In the genomic region with DNA sequence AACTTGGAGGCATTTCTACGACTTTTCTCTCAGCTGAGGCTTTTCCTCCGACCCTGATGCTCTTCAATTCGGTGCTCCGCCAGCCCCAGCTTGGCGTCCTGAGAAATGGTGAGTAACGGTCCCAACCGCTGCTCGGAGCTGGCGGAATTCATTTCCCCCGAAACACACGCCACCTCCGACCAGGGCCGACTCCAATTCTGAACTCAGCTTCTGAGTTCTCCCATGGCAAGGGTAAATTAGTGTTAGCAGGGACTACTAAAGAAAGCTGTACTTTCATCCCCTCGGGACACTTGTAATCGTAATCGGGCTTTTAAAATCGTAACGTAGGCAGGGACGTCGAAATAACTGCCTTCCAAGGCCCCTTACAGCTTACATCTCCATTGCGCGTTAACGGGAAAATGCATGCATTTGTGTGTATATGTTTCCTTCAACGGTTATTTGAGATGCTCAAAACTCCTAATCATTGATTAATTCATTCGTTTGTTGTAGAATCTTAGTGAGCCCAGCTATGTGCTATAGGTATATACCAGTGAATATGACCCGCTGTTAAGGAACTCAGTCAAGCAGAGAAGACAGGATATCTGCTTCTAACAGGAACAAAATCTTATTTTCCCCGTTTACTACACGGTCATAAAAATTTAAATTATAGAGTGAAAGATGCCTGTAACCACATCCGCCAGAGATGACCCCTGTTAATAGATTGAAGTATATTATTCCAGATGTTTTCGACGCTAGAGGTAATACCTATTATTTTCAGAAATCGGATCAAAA, we compare ENCODE assay signal across 8 cellular contexts. TPM values are rescaled to one million over a fixed set of nuclear protein-coding genes. Genes with fewer than 3 reads are reported as not detected.
DNase-seq lines count a peak whose midpoint lies in the region; ATAC-seq and TF ChIP-seq lines count a peak whose summit lies in the region.

No MANE protein-coding gene starts in this region.

- TF ChIP-seq EP300 in gastroesophageal sphincter (IDR thresholded peaks at IDR 0.05): no peak

- intact Hi-C loops in heart right ventricle (cut with DNase I): loop anchor here in 5 of 10 donors (1.0 to 10.0 kb wide), 5 partner anchors 201 to 419 kb away; partner anchors contain the start of genes LPGAT1 (in 2 of the 5), NEK2 (in 1 of the 5) and PACC1 (in 1 of the 5)
- intact Hi-C loops in Right ventricle myocardium superior (cut with DNase I): no loop called here
- intact Hi-C loops in spleen (cut with DNase I; ENCODE audit: low total_unique reads): loop anchor here (10.0 kb wide), 2 partner anchors 201 to 361 kb away; partner anchors contain the start of genes LPGAT1 and NEK2

- peak overlapping the region; percentile 40 to 73 (median 62) for H3K4me3 ChIP-seq in heart right ventricle
- peak overlapping the region; percentile 59 for H3K4me3 ChIP-seq in SJSA1
- peak overlapping the region; percentile 60 to 66 for H3K4me3 ChIP-seq in gastroesophageal sphincter
- peak overlapping the region; percentile 47 to 77 (median 65) for H3K4me3 ChIP-seq in spleen

- TF ChIP-seq CTCF in heart right ventricle (IDR thresholded peaks at IDR 0.05): no peak
- TF ChIP-seq CTCF in gastroesophageal sphincter (IDR thresholded peaks at IDR 0.05): no peak
- TF ChIP-seq CTCF in spleen (IDR thresholded peaks at IDR 0.05 in 8 of 11, conservative IDR thresholded peaks at IDR 0.05 in 3 of 11): no peak

- no peaks in the 10 kb centered on the region for H3K9me3 ChIP-seq in heart right ventricle
- H3K9me3 ChIP-seq in SJSA1 (replicated peaks): no peaks in the 10 kb centered on the region
- no peaks in the 10 kb centered on the region for H3K9me3 ChIP-seq in gastroesophageal sphincter
- no peaks in the 10 kb centered on the region for H3K9me3 ChIP-seq in spleen

- H3K36me3 ChIP-seq in heart right ventricle (no peaks in the 10 kb centered on the region), SJSA1 (peaks cover 32% of the 10 kb centered on the region), gastroesophageal sphincter (no peaks in the 10 kb centered on the region), spleen (no peaks in the 10 kb centered on the region)

- H3K27ac ChIP-seq in heart right ventricle: peak overlapping the region in 3 of 10 donors; percentile 27 to 90 (median 46)
- H3K27ac ChIP-seq in SJSA1: peak overlapping the region; percentile 90
- peak overlapping the region; percentile 55 to 90 (median 84) for H3K27ac ChIP-seq in gastroesophageal sphincter
- peak overlapping the region in 7 of 8 donors; percentile 83 to 93 (median 91) for H3K27ac ChIP-seq in spleen

- ATAC-seq in heart right ventricle (peak in 1 of 8 donors; percentile 6), Right ventricle myocardium superior (ENCODE audit: poor library complexity) (no peak), HG02885 (IDR thresholded peaks at IDR 0.05; ENCODE audit: poor library complexity, unreplicated experiment) (peak; percentile 10), gastroesophageal sphincter (no peak)

- peaks cover 2 to 55% (median 25%) of the 10 kb centered on the region in 9 donors for H3K4me1 ChIP-seq in heart right ventricle
- peaks cover 29% of the 10 kb centered on the region for H3K4me1 ChIP-seq in SJSA1 (replicated peaks)
- H3K4me1 ChIP-seq in gastroesophageal sphincter: peaks cover 3 to 36% (median 12%) of the 10 kb centered on the region in 3 donors
- H3K4me1 ChIP-seq in spleen: peaks cover 18 to 63% (median 42%) of the 10 kb centered on the region in 6 donors

- 1% methylated on average over 32 of the region's 32 CpGs for WGBS in heart right ventricle, 2 donors
- 0 to 2% methylated on average over 22 to 30 of the region's 32 CpGs for WGBS in gastroesophageal sphincter (ENCODE audit: low coverage in 1 of 2), 2 donors
- WGBS in spleen, 5 donors: 0 to 1% (median 1%) methylated on average over 32 of the region's 32 CpGs

- DNase-seq in heart right ventricle (no peak), Right ventricle myocardium superior (no peak), SJSA1 (ENCODE audit: low read depth in 1 of 2, low spot score in 2 of 2) (no peak), spleen (no peak), NCI-H345 (lab: John Stamatoyannopoulos, UW) (no peak)
- DNase-seq in activated CD4-positive, alpha-beta T cell treated with anti-CD3 and anti-CD28 coated beads for 48 hours: no peak

- H3K27me3 ChIP-seq in heart right ventricle: no peaks in the 10 kb centered on the region
- no peaks in the 10 kb centered on the region for H3K27me3 ChIP-seq in SJSA1 (replicated peaks)
- H3K27me3 ChIP-seq in gastroesophageal sphincter: peaks cover 4% of the 10 kb centered on the region
- H3K27me3 ChIP-seq in spleen (replicated peaks in 1 of 7): no peaks in the 10 kb centered on the region

- no peak for TF ChIP-seq POLR2A in gastroesophageal sphincter (IDR thresholded peaks at IDR 0.05)
- no peak for TF ChIP-seq POLR2A in spleen (IDR thresholded peaks at IDR 0.05)

RNA-seq across cellular contexts. Expression of gene DTL, which starts 0.5 kb away (rescaled TPM):
- total RNA-seq in heart right ventricle (1 to 10 TPM in 2 of 10 donors, under 1 TPM in 8; 0.18 to 3.0 (median 0.58) TPM), Right ventricle myocardium superior (0.43 TPM), gastroesophageal sphincter (1 to 10 TPM in 1 of 4 donors, under 1 TPM in 2, not detected in 1; 0.08 to 1.6 (median 0.54) TPM), spleen (10 to 100 TPM in 5 of 7 donors, 1 to 10 TPM in 2; 5.8 to 15.7 (median 12.5) TPM)
- polyA plus RNA-seq in heart right ventricle (under 1 TPM; 0.07 to 0.35 TPM), spleen (1 to 10 TPM in 2 of 3 donors, under 1 TPM in 1; 0.76 to 3.6 (median 2.3) TPM)
- total RNA-seq in SJSA1 (2014; rRNA removed; shearing (Covaris generic)): 36.7 and 59.4 TPM in 2 replicates

RNA-seq across cellular contexts. Expression of gene INTS7, which starts 0.7 kb away (rescaled TPM):
- total RNA-seq in heart right ventricle: 10 to 100 TPM in 3 of 10 donors, 1 to 10 TPM in 7; 6.6 to 11.6 (median 9.0) TPM
- polyA plus RNA-seq in heart right ventricle: 1 to 10 TPM; 4.4 to 6.4 TPM
- 8.2 TPM for total RNA-seq in Right ventricle myocardium superior
- total RNA-seq in SJSA1 (2014; rRNA removed; shearing (Covaris generic)): 11.8 and 28.8 TPM in 2 replicates
- total RNA-seq in gastroesophageal sphincter: 10 to 100 TPM in 1 of 4 donors, 1 to 10 TPM in 3; 6.1 to 14.2 (median 8.2) TPM
- 10 to 100 TPM; 11.1 to 16.5 (median 14.8) TPM for total RNA-seq in spleen
- polyA plus RNA-seq in spleen: 1 to 10 TPM; 5.4 to 6.3 (median 6.0) TPM
